9 cellular contexts compared by ENCODE assay signal in the genomic region with DNA sequence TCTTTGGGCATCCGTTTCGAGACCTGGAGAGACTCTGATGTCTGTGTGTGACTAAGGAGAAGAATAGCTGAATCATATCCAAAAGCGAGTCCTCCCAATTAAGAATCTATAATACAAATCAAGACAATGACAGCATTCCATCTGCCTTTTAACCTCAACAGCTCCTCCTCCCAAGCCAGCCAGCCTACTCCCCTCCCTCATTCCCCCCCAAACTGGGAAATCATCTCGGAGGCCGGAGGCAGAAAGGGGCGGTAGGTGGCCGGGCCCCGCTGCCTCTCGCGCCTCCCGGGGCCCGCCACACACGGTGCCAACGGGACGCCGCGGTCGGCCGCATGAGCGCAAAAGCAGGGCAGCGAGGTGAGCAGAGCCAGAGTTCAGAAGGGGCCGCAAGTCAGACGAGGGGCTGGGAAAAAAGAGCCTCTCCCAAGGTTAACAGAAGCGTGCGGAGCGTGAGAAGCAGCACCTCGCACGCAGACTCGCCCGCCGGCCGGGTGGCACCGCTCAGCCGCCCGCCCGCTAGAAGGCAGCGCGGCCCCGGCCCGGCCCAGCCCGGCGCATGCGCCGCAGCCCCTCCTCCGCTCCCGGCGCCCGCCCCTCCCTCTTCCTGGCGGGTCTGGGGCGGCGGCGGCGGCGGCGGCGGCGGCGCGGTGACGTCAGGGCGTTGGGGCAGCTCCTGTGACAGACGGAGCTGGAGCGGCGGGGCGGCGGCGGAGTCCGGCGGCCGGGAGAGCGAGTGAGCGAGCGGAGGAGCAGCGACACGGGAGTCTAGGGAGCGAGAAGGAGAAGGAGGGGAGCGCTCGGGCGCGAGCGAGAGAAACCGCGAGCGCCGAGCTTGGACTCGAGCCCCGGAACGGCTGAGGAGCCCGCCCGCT. TPM values are rescaled to one million over a fixed set of nuclear protein-coding genes. Genes with fewer than 3 reads are reported as not detected.
DNase-seq lines count a peak whose midpoint lies in the region; ATAC-seq, FAIRE-seq and TF ChIP-seq lines count a peak whose summit lies in the region.
"Had no signal": no experiment of that assay in that cellular context is flagged by ENCODE, and none has a peak within 500 bp of the region (broad histone marks: within the 10 kb centered on the region; RNA-seq: fewer than 3 reads in every experiment).

A gene (plus strand): TSS at position 681 of the 872 bp plus-strand sequence. CDS start 44,635 bp downstream, outside the sequence.

- CTCF ChIA-PET in BJ (lab: Yijun Ruan, JAX), result interaction anchor here (0.6 kb wide), 2 partner anchors 71 to 85 kb away, joined by 3 read pairs; no protein-coding TSS in a partner anchor

- DNase-seq in BJ (ENCODE audit: low read depth) (no peak), GM19239 (ENCODE audit: insufficient read length, low spot score) (peak; percentile 90), NCI-H748 treated with DMSO at 0.1 percent for 48 hours (lab: John Stamatoyannopoulos, UW) (peak; percentile 86), dermis blood vessel endothelial cell (peak; percentile 95)
- DNase-seq in activated CD4-positive, alpha-beta T cell treated with anti-CD3 and anti-CD28 coated beads, Interleukin-2, amount 50 U/mL, for 4 hours, result peak; percentile 92 to 93
- DNase-seq in stimulated activated CD4-positive, alpha-beta T cell treated with anti-CD3 and anti-CD28 coated beads, Interleukin-4, amount 100 ng/mL, for 24 hours, result peak; percentile 94

- TF ChIP-seq CTCF in BJ (IDR thresholded peaks at IDR 0.05; ENCODE audit: insufficient read depth, low read depth, low read length), result peak; percentile 20; the same call in 1 of the 2 replicates
- no peak for TF ChIP-seq CTCF in liver (IDR thresholded peaks at IDR 0.05; ENCODE audit: low read depth, low read length, missing input control)

- peak; percentile 73 for ATAC-seq in HG03442 (IDR thresholded peaks at IDR 0.05; ENCODE audit: unreplicated experiment)

- H3K27me3 ChIP-seq in BJ (ENCODE audit: control insufficient read depth, insufficient read depth, low read length) (no peaks in the 10 kb centered on the region), liver (ENCODE audit: control insufficient read depth in 4 of 4, insufficient read depth in 4 of 4, low read length in 3 of 4) (no peaks in the 10 kb centered on the region)

- no peaks in the 10 kb centered on the region for H3K9me3 ChIP-seq in liver (ENCODE audit: control insufficient read depth in 4 of 4, low read length in 3 of 4)

- POLR2A ChIA-PET in BJ (lab: Charles Lee), result interaction anchor here (0.7 kb wide), 2 partner anchors 96 to 255 kb away, joined by 3 to 8 read pairs; no protein-coding TSS in a partner anchor

- H3K27ac ChIP-seq in liver (ENCODE audit: low read depth in 1 of 2, low read length in 2 of 2), result peak within 1 kb of the TSS; percentile 97 to 98

- no peak for TF ChIP-seq RAD21 in liver (IDR thresholded peaks at IDR 0.05)

- H3K4me3 ChIP-seq in BJ (ENCODE audit: low read depth, low read length), result peak within 1 kb of the TSS; percentile 98
- H3K4me3 ChIP-seq in liver (ENCODE audit: low read depth in 1 of 3, low read length in 3 of 3), result peak within 1 kb of the TSS; percentile 70 to 76 (median 72)

- under 1% methylated on average over 90 of the region's 90 CpGs for WGBS in liver

- H3K4me1 ChIP-seq in liver (ENCODE audit: control insufficient read depth in 4 of 4, insufficient read depth in 4 of 4, low read length in 3 of 4), result peaks cover 4 to 28% (median 18%) of the 10 kb centered on the region in 4 donors

- no peaks in the 10 kb centered on the region for H3K36me3 ChIP-seq in BJ (ENCODE audit: control insufficient read depth, insufficient read depth, low read length)
- H3K36me3 ChIP-seq in liver (ENCODE audit: control insufficient read depth in 4 of 4, insufficient read depth in 3 of 4, low read depth in 1 of 4, low read length in 3 of 4), result no peaks in the 10 kb centered on the region

- peak; percentile 84 for FAIRE-seq in GM19239 (lab: Jason Lieb, UNC)
- FAIRE-seq: islet of Langerhans had no signal

- peak within 1 kb of the TSS; percentile 85 to 91 for H3K9ac ChIP-seq in liver (ENCODE audit: low read depth in 1 of 2, low read length in 2 of 2)

TF ChIP-seq in liver, 16 proteins besides CTCF, POLR2A, EP300 and RAD21:
- TF ChIP-seq, protein P1, sequence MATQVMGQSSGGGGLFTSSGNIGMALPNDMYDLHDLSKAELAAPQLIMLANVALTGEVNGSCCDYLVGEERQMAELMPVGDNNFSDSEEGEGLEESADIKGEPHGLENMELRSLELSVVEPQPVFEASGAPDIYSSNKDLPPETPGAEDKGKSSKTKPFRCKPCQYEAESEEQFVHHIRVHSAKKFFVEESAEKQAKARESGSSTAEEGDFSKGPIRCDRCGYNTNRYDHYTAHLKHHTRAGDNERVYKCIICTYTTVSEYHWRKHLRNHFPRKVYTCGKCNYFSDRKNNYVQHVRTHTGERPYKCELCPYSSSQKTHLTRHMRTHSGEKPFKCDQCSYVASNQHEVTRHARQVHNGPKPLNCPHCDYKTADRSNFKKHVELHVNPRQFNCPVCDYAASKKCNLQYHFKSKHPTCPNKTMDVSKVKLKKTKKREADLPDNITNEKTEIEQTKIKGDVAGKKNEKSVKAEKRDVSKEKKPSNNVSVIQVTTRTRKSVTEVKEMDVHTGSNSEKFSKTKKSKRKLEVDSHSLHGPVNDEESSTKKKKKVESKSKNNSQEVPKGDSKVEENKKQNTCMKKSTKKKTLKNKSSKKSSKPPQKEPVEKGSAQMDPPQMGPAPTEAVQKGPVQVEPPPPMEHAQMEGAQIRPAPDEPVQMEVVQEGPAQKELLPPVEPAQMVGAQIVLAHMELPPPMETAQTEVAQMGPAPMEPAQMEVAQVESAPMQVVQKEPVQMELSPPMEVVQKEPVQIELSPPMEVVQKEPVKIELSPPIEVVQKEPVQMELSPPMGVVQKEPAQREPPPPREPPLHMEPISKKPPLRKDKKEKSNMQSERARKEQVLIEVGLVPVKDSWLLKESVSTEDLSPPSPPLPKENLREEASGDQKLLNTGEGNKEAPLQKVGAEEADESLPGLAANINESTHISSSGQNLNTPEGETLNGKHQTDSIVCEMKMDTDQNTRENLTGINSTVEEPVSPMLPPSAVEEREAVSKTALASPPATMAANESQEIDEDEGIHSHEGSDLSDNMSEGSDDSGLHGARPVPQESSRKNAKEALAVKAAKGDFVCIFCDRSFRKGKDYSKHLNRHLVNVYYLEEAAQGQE (IDR thresholded peaks at IDR 0.05), result peak; percentile 17
- TF ChIP-seq GABPA (IDR thresholded peaks at IDR 0.05 in 1 of 2, conservative IDR thresholded peaks at IDR 0.05 in 1 of 2), result no peak

RNA-seq across cellular contexts. Expression of the gene that starts here (rescaled TPM):
- polyA plus RNA-seq in BJ (2011; rRNA removed), result 66.2 and 92.8 TPM in 2 replicates
- polyA minus RNA-seq in BJ (2011; rRNA and poly(A)+ RNA removed), result 63.0 and 89.3 TPM in 2 replicates
- total RNA-seq in dermis blood vessel endothelial cell, result 88.3 and 129 TPM in 2 replicates
- 10 to 100 TPM; 41.0 to 44.1 TPM for total RNA-seq in liver
- 10 to 100 TPM; 14.0 to 17.3 TPM for polyA plus RNA-seq in liver
